ENCODE assay signal across 29 cellular contexts in genomic region chr2:119440873-119441272, GRCh38. TPM values are rescaled to one million over a fixed set of nuclear protein-coding genes. Genes with fewer than 3 reads are reported as not detected.
"Had no signal": no experiment of that assay in that cellular context is flagged by ENCODE, and none has a peak within 500 bp of the region (broad histone marks: within the 10 kb centered on the region; RNA-seq: fewer than 3 reads in every experiment).

No MANE protein-coding gene starts in this region.

- H3K4me3 ChIP-seq: cardiac muscle cell, SJSA1 had no signal

- H3K9me3 Mint-ChIP-seq: activated CD4-positive, alpha-beta T cell treated with anti-CD3 and anti-CD28 coated beads, Interleukin-2, amount 10 ng/mL, durations not matched to agents 7 days and 5 days; activated naive CD8-positive, alpha-beta T cell treated with anti-CD3 and anti-CD28 coated beads for 36 hours; activated T-cell treated with anti-CD3 and anti-CD28 coated beads, Interleukin-2, amount 50 U/mL, for 24 hours; activated T-helper 2 cell treated with anti-CD3 and anti-CD28 coated beads, Interferon-gamma antibody, Interleukin-2, Interleukin-4, amounts not matched to agents 10 μg/mL and 5 μg/mL and 100 μg/mL, durations not matched to agents 14 hours and 24 hours and 36 hours; T-helper 1 cell treated with Interleukin-12 subunit alpha and Interleukin-12 subunit beta and Interleukin-4 antibody, amounts not matched to agents 30 μg/mL and 1 μg/mL, for 36 hours; T-helper 2 cell treated with Interferon-gamma antibody and Interleukin-4, amounts not matched to agents 5 μg/mL and 100 μg/mL, for 36 hours had no signal

- DNase-seq: activated CD4-positive, alpha-beta T cell treated with anti-CD3 and anti-CD28 coated beads for 36 hours; activated CD4-positive, alpha-beta T cell treated with anti-CD3 and anti-CD28 coated beads, Interleukin-2, amount 10 ng/mL, durations not matched to agents 7 days and 5 days; activated CD4-positive, alpha-beta T cell treated with anti-CD3 and anti-CD28 coated beads, Interleukin-2, amount 50 U/mL, for 48 hours; activated CD8-positive, alpha-beta T cell treated with anti-CD3 and anti-CD28 coated beads, Interleukin-2, amount 10 ng/mL, durations not matched to agents 7 days and 5 days; activated naive CD4-positive, alpha-beta T cell treated with anti-CD3 and anti-CD28 coated beads, Interleukin-2, amount 50 U/mL, for 16 hours; activated naive CD8-positive, alpha-beta T cell treated with anti-CD3 and anti-CD28 coated beads for 36 hours; activated T-cell treated with anti-CD3 and anti-CD28 coated beads, Interleukin-2, amount 50 U/mL, for 24 hours; amniotic stem cell; aorta; MM.1S; MV-4-11; NCI-H1092; NCI-H1436 treated with DMSO at 0.1 percent for 48 hours; NCI-H1694 treated with DMSO at 0.1 percent for 48 hours; NCI-H2029; NCI-H345; NCI-H524 treated with DMSO at 0.1 percent for 48 hours; SHP77; SK-N-SH had no signal

- H3K27ac ChIP-seq: cardiac muscle cell, KMS-11, SJSA1 had no signal

- H3K9ac ChIP-seq: KMS-11, SK-N-SH had no signal

- H3K36me3 ChIP-seq: cardiac muscle cell, SJSA1 had no signal

- H3K9me3 ChIP-seq: SJSA1, SK-N-SH had no signal

- ATAC-seq: activated CD4-positive, alpha-beta T cell treated with anti-CD3 and anti-CD28 coated beads for 36 hours; activated CD8-positive, alpha-beta T cell treated with anti-CD3 and anti-CD28 coated beads, Interleukin-2, amount 10 ng/mL, durations not matched to agents 7 days and 5 days; Panc1 had no signal

- H3K4me3 Mint-ChIP-seq: activated CD4-positive, alpha-beta T cell treated with anti-CD3 and anti-CD28 coated beads for 36 hours; activated CD4-positive, alpha-beta T cell treated with anti-CD3 and anti-CD28 coated beads, Interleukin-2, amount 10 ng/mL, durations not matched to agents 7 days and 5 days; activated CD8-positive, alpha-beta T cell treated with anti-CD3 and anti-CD28 coated beads, Interleukin-2, amount 10 ng/mL, durations not matched to agents 7 days and 5 days; activated naive CD8-positive, alpha-beta T cell treated with anti-CD3 and anti-CD28 coated beads for 36 hours; activated T-cell treated with anti-CD3 and anti-CD28 coated beads, Interleukin-2, amount 50 U/mL, for 24 hours; T-helper 1 cell treated with Interleukin-12 subunit alpha and Interleukin-12 subunit beta and Interleukin-4 antibody, amounts not matched to agents 30 μg/mL and 1 μg/mL, for 36 hours; T-helper 2 cell treated with Interferon-gamma antibody and Interleukin-4, amounts not matched to agents 5 μg/mL and 100 μg/mL, for 36 hours had no signal

- H3K4me1 ChIP-seq: SJSA1 had no signal

- FAIRE-seq: TTC549 had no signal

- H3K4me2 ChIP-seq: KMS-11, SK-N-SH had no signal

- H3K27me3 ChIP-seq: cardiac muscle cell, SJSA1 had no signal

- H3K4me1 Mint-ChIP-seq: activated CD4-positive, alpha-beta T cell treated with anti-CD3 and anti-CD28 coated beads for 36 hours; activated CD4-positive, alpha-beta T cell treated with anti-CD3 and anti-CD28 coated beads, Interleukin-2, amount 10 ng/mL, durations not matched to agents 7 days and 5 days; activated naive CD8-positive, alpha-beta T cell treated with anti-CD3 and anti-CD28 coated beads for 36 hours had no signal

- H3K27ac Mint-ChIP-seq: activated CD4-positive, alpha-beta T cell treated with anti-CD3 and anti-CD28 coated beads for 36 hours; activated CD4-positive, alpha-beta T cell treated with anti-CD3 and anti-CD28 coated beads, Interleukin-2, amount 10 ng/mL, durations not matched to agents 7 days and 5 days; activated CD8-positive, alpha-beta T cell treated with anti-CD3 and anti-CD28 coated beads, Interleukin-2, amount 10 ng/mL, durations not matched to agents 7 days and 5 days; activated naive CD8-positive, alpha-beta T cell treated with anti-CD3 and anti-CD28 coated beads for 36 hours; activated T-cell treated with anti-CD3 and anti-CD28 coated beads, Interleukin-2, amount 50 U/mL, for 24 hours; activated T-helper 2 cell treated with anti-CD3 and anti-CD28 coated beads, Interferon-gamma antibody, Interleukin-2, Interleukin-4, amounts not matched to agents 10 μg/mL and 5 μg/mL and 100 μg/mL, durations not matched to agents 14 hours and 24 hours and 36 hours; T-helper 1 cell treated with Interleukin-12 subunit alpha and Interleukin-12 subunit beta and Interleukin-4 antibody, amounts not matched to agents 30 μg/mL and 1 μg/mL, for 36 hours; T-helper 2 cell treated with Interferon-gamma antibody and Interleukin-4, amounts not matched to agents 5 μg/mL and 100 μg/mL, for 36 hours had no signal

- H3K36me3 Mint-ChIP-seq: activated naive CD8-positive, alpha-beta T cell treated with anti-CD3 and anti-CD28 coated beads for 36 hours had no signal

RNA-seq across cellular contexts. Expression of gene TMEM37, which starts 9.2 kb away (rescaled TPM):
- total RNA-seq: activated CD4-positive, alpha-beta T cell treated with anti-CD3 and anti-CD28 coated beads for 36 hours; activated CD4-positive, alpha-beta T cell treated with anti-CD3 and anti-CD28 coated beads, Interleukin-2, amount 10 ng/mL, durations not matched to agents 7 days and 5 days; activated CD8-positive, alpha-beta T cell treated with anti-CD3 and anti-CD28 coated beads, Interleukin-2, amount 10 ng/mL, durations not matched to agents 7 days and 5 days; activated naive CD8-positive, alpha-beta T cell treated with anti-CD3 and anti-CD28 coated beads for 36 hours; LHCN-M2; RPMI7951; SJSA1 had no signal
